Comparison of ENCODE assay signal across 10 cellular contexts in genomic region chr16:69417537-69418199, GRCh38. TPM values are rescaled to one million over a fixed set of nuclear protein-coding genes. Genes with fewer than 3 reads are reported as not detected.
DNase-seq lines count a peak whose midpoint lies in the region; ATAC-seq and TF ChIP-seq lines count a peak whose summit lies in the region.
"Had no signal": no experiment of that assay in that cellular context is flagged by ENCODE, and none has a peak within 500 bp of the region (broad histone marks: within the 10 kb centered on the region; RNA-seq: fewer than 3 reads in every experiment).

No MANE protein-coding gene starts in this region.

- no peak overlapping the region for H3K4me3 Mint-ChIP-seq in WTC11
- H3K4me3 Mint-ChIP-seq: activated T-helper 1 cell treated with anti-CD3 and anti-CD28 coated beads, Interleukin-12 subunit alpha, Interleukin-12 subunit beta, Interleukin-2, Interleukin-4 antibody, amounts not matched to agents 30 ng/mL and 10 ng/mL and 1 ng/mL, durations not matched to agents 14 hours and 24 hours and 36 hours had no signal

- TF ChIP-seq CTCF in WTC11 (IDR thresholded peaks at IDR 0.05) (no peak), cardiac muscle cell (IDR thresholded peaks at IDR 0.05; ENCODE audit: low read depth, low read length) (no peak), tibial nerve (IDR thresholded peaks at IDR 0.05) (no peak)

- no peak for TF ChIP-seq EP300 in tibial nerve (IDR thresholded peaks at IDR 0.05)

- CTCF ChIA-PET in WTC11 (lab: Charles Lee) = interaction anchor here (0.7 to 1.7 kb wide), 3 partner anchors 19 to 292 kb away, joined by 3 to 6 read pairs (median 4); no protein-coding TSS in a partner anchor

- H3K27me3 ChIP-seq in cardiac muscle cell (no peaks in the 10 kb centered on the region), tibial nerve (no peaks in the 10 kb centered on the region)

- POLR2A ChIA-PET in WTC11 (lab: Charles Lee) = interaction anchor here (0.5 to 1.1 kb wide), 4 partner anchors 14 to 714 kb away, joined by 3 to 5 read pairs (median 4); no protein-coding TSS in a partner anchor

- H3K27me3 Mint-ChIP-seq in WTC11 (ENCODE audit: low read depth) = no peaks in the 10 kb centered on the region

- no peaks in the 10 kb centered on the region for H3K4me1 ChIP-seq in cardiac muscle cell (ENCODE audit: low read depth)
- no peaks in the 10 kb centered on the region for H3K4me1 ChIP-seq in tibial nerve

- no peaks in the 10 kb centered on the region for H3K9me3 ChIP-seq in cardiac muscle cell (ENCODE audit: low read depth)
- H3K9me3 ChIP-seq in tibial nerve = no peaks in the 10 kb centered on the region

- peak overlapping the region; percentile 51; the same call in 1 of the 2 replicates for H3K27ac Mint-ChIP-seq in WTC11
- H3K27ac Mint-ChIP-seq: activated T-helper 1 cell treated with anti-CD3 and anti-CD28 coated beads, Interleukin-12 subunit alpha, Interleukin-12 subunit beta, Interleukin-2, Interleukin-4 antibody, amounts not matched to agents 30 ng/mL and 10 ng/mL and 1 ng/mL, durations not matched to agents 14 hours and 24 hours and 36 hours had no signal

- peaks cover 8% of the 10 kb centered on the region for H3K4me1 Mint-ChIP-seq in WTC11

- no peaks in the 10 kb centered on the region for H3K9me3 Mint-ChIP-seq in WTC11
- H3K9me3 Mint-ChIP-seq: activated T-helper 1 cell treated with anti-CD3 and anti-CD28 coated beads, Interleukin-12 subunit alpha, Interleukin-12 subunit beta, Interleukin-2, Interleukin-4 antibody, amounts not matched to agents 30 ng/mL and 10 ng/mL and 1 ng/mL, durations not matched to agents 14 hours and 24 hours and 36 hours had no signal

- H3K4me3 ChIP-seq in cardiac muscle cell (no peak overlapping the region), tibial nerve (no peak overlapping the region)

- 58 to 60% methylated on average over 7 of the region's 7 CpGs for WGBS in tibial nerve, 2 donors

- ATAC-seq in WTC11 (peak; percentile 93), GM18867 (IDR thresholded peaks at IDR 0.05; ENCODE audit: unreplicated experiment) (no peak)

- DNase-seq in H4 (ENCODE audit: low spot score) (peak; percentile 95), WTC11 (ENCODE audit: low spot score) (peak; percentile 41), cardiac muscle cell (ENCODE audit: low read depth in 1 of 2, low spot score in 1 of 2) (peak in 1 of 2 donors; percentile 40), pons (ENCODE audit: low spot score) (peak; percentile 37), SKM-1 treated with dmso at 0.1 percent for 144 hours (lab: John Stamatoyannopoulos, UW; ENCODE audit: unreplicated experiment) (no peak), tibial nerve (ENCODE audit: low spot score in 2 of 2) (no peak), HuH-7 (ENCODE audit: low spot score) (no peak)

- no peaks in the 10 kb centered on the region for H3K36me3 Mint-ChIP-seq in WTC11

- H3K27ac ChIP-seq in cardiac muscle cell (peak overlapping the region; percentile 55), tibial nerve (no peak overlapping the region)
- H3K27ac ChIP-seq: KMS-11 had no signal

- TF ChIP-seq POLR2A in tibial nerve (IDR thresholded peaks at IDR 0.05) = no peak

- H3K36me3 ChIP-seq in cardiac muscle cell (no peaks in the 10 kb centered on the region), tibial nerve (no peaks in the 10 kb centered on the region)

TF ChIP-seq in WTC11, 78 proteins besides CTCF, POLR2A, EP300 and RAD21:
- no peak for TF ChIP-seq ERG (CRISPR knock-in tag; IDR thresholded peaks at IDR 0.05)
- TF ChIP-seq GABPB1 (CRISPR knock-in tag; IDR thresholded peaks at IDR 0.05) = 0 out of 2 replicates have a peak, but pooled peaks have one; percentile 23

RNA-seq across cellular contexts. Expression of gene CYB5B, which starts 6.8 kb away (rescaled TPM):
- 111 and 128 TPM in 2 replicates for total RNA-seq in H4 (2014; rRNA removed; shearing (Covaris generic))
- total RNA-seq in WTC11 (2021) (95.3 to 109 TPM (median 99.7 TPM) in 3 replicates), cardiac muscle cell (27.9 and 36.6 TPM in 2 replicates), tibial nerve (10 to 100 TPM; 26.6 to 45.9 (median 30.7) TPM)
- 122 and 149 TPM in 2 replicates for polyA plus RNA-seq in cardiac muscle cell

RNA-seq across cellular contexts. Expression of gene TERF2, which starts 31.9 kb away (rescaled TPM):
- 6.9 and 7.8 TPM in 2 replicates for total RNA-seq in H4 (2014; rRNA removed; shearing (Covaris generic))
- 30.0 to 35.7 TPM (median 31.3 TPM) in 3 replicates for total RNA-seq in WTC11 (2021)
- total RNA-seq in cardiac muscle cell = 11.1 and 14.8 TPM in 2 replicates
- 31.0 and 40.8 TPM in 2 replicates for polyA plus RNA-seq in cardiac muscle cell
- 10 to 100 TPM; 18.3 to 66.3 (median 26.0) TPM for total RNA-seq in tibial nerve

Comparison
In these comparisons a context has a peak if more than half of its experiments do, and no peak if none do; other contexts are left out.
1. DNase-seq: peak in H4 (single experiment), WTC11 (single experiment) and pons (single experiment); none in SKM-1 treated with dmso at 0.1 percent for 144 hours (single experiment), tibial nerve (0 of 2) and HuH-7 (single experiment).